ENCODE assay signal across 2 cellular contexts in genomic region chr3:134260984-134261383, GRCh38.
A peak's percentile ranks its signal among the peaks of the same experiment; 100 is the strongest.
TF ChIP-seq lines count a peak whose summit lies in the region.

No MANE protein-coding gene starts in this region.

TF ChIP-seq in A549, 52 proteins besides CTCF, POLR2A, EP300 and RAD21 (continued from another document):
- TF ChIP-seq GATA3 (IDR thresholded peaks at IDR 0.05; ENCODE audit: borderline replicate concordance) (no peak), FOSB (CRISPR knock-in tag; IDR thresholded peaks at IDR 0.05) (no peak), BHLHE40 (IDR thresholded peaks at IDR 0.05; ENCODE audit: low read depth, low read length) (no peak), ZSCAN20 (CRISPR knock-in tag; IDR thresholded peaks at IDR 0.05) (no peak), ZNF302 (CRISPR knock-in tag; IDR thresholded peaks at IDR 0.05) (no peak), CBX2 (IDR thresholded peaks at IDR 0.05; ENCODE audit: borderline replicate concordance, low read depth) (no peak), EHMT2 (IDR thresholded peaks at IDR 0.05; ENCODE audit: low read depth) (no peak), EHF (CRISPR knock-in tag; IDR thresholded peaks at IDR 0.05) (no peak), CHD4 (IDR thresholded peaks at IDR 0.05; ENCODE audit: borderline replicate concordance) (no peak), KDM1A (IDR thresholded peaks at IDR 0.05; ENCODE audit: low read depth) (no peak)

TF ChIP-seq in WTC11, 78 proteins besides CTCF, POLR2A, EP300 and RAD21 (continued from another document):
- TF ChIP-seq MLX (CRISPR knock-in tag; IDR thresholded peaks at IDR 0.05): no peak
- TF ChIP-seq, protein P1, sequence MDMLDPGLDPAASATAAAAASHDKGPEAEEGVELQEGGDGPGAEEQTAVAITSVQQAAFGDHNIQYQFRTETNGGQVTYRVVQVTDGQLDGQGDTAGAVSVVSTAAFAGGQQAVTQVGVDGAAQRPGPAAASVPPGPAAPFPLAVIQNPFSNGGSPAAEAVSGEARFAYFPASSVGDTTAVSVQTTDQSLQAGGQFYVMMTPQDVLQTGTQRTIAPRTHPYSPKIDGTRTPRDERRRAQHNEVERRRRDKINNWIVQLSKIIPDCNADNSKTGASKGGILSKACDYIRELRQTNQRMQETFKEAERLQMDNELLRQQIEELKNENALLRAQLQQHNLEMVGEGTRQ (CRISPR knock-in tag; IDR thresholded peaks at IDR 0.05): peak; percentile 80
- TF ChIP-seq FOXP4 (CRISPR knock-in tag; IDR thresholded peaks at IDR 0.05): peak; percentile 46; the same call in 1 of the 2 replicates
- TF ChIP-seq PRDM15 (CRISPR knock-in tag; IDR thresholded peaks at IDR 0.05): no peak
- TF ChIP-seq TEAD1 (CRISPR knock-in tag; IDR thresholded peaks at IDR 0.05): peak; percentile 68; the same call in 1 of the 2 replicates
- 0 out of 2 replicates have a peak, but pooled peaks have one; percentile 27 for TF ChIP-seq ZNF232 (CRISPR knock-in tag; IDR thresholded peaks at IDR 0.05)
- TF ChIP-seq SOX15 (CRISPR knock-in tag; IDR thresholded peaks at IDR 0.05): no peak
- TF ChIP-seq MXD4 (CRISPR knock-in tag; IDR thresholded peaks at IDR 0.05; ENCODE audit: borderline replicate concordance): no peak
- TF ChIP-seq JAZF1 (CRISPR knock-in tag; IDR thresholded peaks at IDR 0.05): no peak
- TF ChIP-seq, protein P2, sequence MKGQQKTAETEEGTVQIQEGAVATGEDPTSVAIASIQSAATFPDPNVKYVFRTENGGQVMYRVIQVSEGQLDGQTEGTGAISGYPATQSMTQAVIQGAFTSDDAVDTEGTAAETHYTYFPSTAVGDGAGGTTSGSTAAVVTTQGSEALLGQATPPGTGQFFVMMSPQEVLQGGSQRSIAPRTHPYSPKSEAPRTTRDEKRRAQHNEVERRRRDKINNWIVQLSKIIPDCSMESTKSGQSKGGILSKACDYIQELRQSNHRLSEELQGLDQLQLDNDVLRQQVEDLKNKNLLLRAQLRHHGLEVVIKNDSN (CRISPR knock-in tag; IDR thresholded peaks at IDR 0.05): peak; percentile 78
- TF ChIP-seq NFYB (CRISPR knock-in tag; conservative IDR thresholded peaks at IDR 0.05; ENCODE audit: low read depth): no peak
- TF ChIP-seq ZNF138 (CRISPR knock-in tag; conservative IDR thresholded peaks at IDR 0.05): no peak
- TF ChIP-seq, protein P3, sequence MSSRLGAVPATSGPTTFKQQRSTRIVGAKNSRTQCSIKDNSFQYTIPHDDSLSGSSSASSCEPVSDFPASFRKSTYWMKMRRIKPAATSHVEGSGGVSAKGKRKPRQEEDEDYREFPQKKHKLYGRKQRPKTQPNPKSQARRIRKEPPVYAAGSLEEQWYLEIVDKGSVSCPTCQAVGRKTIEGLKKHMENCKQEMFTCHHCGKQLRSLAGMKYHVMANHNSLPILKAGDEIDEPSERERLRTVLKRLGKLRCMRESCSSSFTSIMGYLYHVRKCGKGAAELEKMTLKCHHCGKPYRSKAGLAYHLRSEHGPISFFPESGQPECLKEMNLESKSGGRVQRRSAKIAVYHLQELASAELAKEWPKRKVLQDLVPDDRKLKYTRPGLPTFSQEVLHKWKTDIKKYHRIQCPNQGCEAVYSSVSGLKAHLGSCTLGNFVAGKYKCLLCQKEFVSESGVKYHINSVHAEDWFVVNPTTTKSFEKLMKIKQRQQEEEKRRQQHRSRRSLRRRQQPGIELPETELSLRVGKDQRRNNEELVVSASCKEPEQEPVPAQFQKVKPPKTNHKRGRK (CRISPR knock-in tag; IDR thresholded peaks at IDR 0.05; ENCODE audit: borderline replicate concordance): no peak
